ENCODE assay signal across 1 cellular context in the genomic region with DNA sequence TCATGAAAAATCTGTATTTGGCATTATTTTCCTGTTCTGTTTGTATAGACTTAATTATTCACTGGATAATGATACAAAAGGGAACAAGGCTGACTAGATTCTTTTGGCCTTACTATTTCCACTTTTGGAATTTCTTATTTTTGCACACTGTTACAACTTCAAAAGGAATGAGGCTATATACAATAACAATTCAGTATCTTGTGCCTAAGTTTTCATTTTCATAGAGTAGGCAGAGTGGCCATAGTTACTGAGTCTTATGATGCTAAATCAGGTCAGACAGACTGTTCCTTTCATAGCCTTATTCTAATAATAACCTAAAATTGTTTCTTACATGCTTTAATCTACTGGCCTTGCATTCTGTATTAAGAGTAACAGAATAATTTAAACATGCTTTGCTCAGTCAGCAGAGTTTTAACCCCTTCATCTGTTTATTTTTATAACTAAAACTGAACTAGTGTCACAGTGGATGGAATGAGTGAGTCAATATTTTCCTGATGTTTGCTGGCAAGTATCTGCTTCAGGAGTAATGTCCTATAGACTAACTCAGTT.
TF ChIP-seq lines count a peak whose summit lies in the region.

No MANE protein-coding gene starts in this region.

TF ChIP-seq in GM23338, 12 proteins besides CTCF, POLR2A, EP300 and RAD21 (continued from another document):
- TF ChIP-seq, protein P1, sequence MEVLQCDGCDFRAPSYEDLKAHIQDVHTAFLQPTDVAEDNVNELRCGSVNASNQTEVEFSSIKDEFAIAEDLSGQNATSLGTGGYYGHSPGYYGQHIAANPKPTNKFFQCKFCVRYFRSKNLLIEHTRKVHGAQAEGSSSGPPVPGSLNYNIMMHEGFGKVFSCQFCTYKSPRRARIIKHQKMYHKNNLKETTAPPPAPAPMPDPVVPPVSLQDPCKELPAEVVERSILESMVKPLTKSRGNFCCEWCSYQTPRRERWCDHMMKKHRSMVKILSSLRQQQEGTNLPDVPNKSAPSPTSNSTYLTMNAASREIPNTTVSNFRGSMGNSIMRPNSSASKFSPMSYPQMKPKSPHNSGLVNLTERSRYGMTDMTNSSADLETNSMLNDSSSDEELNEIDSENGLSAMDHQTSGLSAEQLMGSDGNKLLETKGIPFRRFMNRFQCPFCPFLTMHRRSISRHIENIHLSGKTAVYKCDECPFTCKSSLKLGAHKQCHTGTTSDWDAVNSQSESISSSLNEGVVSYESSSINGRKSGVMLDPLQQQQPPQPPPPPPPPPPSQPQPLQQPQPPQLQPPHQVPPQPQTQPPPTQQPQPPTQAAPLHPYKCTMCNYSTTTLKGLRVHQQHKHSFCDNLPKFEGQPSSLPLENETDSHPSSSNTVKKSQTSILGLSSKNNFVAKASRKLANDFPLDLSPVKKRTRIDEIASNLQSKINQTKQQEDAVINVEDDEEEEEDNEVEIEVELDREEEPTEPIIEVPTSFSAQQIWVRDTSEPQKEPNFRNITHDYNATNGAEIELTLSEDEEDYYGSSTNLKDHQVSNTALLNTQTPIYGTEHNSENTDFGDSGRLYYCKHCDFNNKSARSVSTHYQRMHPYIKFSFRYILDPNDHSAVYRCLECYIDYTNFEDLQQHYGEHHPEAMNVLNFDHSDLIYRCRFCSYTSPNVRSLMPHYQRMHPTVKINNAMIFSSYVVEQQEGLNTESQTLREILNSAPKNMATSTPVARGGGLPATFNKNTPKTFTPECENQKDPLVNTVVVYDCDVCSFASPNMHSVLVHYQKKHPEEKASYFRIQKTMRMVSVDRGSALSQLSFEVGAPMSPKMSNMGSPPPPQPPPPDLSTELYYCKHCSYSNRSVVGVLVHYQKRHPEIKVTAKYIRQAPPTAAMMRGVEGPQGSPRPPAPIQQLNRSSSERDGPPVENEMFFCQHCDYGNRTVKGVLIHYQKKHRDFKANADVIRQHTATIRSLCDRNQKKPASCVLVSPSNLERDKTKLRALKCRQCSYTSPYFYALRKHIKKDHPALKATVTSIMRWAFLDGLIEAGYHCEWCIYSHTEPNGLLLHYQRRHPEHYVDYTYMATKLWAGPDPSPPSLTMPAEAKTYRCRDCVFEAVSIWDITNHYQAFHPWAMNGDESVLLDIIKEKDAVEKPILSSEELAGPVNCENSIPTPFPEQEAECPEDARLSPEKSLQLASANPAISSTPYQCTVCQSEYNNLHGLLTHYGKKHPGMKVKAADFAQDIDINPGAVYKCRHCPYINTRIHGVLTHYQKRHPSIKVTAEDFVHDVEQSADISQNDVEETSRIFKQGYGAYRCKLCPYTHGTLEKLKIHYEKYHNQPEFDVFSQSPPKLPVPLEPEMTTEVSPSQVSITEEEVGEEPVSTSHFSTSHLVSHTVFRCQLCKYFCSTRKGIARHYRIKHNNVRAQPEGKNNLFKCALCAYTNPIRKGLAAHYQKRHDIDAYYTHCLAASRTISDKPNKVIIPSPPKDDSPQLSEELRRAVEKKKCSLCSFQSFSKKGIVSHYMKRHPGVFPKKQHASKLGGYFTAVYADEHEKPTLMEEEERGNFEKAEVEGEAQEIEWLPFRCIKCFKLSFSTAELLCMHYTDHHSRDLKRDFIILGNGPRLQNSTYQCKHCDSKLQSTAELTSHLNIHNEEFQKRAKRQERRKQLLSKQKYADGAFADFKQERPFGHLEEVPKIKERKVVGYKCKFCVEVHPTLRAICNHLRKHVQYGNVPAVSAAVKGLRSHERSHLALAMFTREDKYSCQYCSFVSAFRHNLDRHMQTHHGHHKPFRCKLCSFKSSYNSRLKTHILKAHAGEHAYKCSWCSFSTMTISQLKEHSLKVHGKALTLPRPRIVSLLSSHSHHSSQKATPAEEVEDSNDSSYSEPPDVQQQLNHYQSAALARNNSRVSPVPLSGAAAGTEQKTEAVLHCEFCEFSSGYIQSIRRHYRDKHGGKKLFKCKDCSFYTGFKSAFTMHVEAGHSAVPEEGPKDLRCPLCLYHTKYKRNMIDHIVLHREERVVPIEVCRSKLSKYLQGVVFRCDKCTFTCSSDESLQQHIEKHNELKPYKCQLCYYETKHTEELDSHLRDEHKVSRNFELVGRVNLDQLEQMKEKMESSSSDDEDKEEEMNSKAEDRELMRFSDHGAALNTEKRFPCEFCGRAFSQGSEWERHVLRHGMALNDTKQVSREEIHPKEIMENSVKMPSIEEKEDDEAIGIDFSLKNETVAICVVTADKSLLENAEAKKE (CRISPR knock-in tag; IDR thresholded peaks at IDR 0.05): no peak
- TF ChIP-seq, protein P2, sequence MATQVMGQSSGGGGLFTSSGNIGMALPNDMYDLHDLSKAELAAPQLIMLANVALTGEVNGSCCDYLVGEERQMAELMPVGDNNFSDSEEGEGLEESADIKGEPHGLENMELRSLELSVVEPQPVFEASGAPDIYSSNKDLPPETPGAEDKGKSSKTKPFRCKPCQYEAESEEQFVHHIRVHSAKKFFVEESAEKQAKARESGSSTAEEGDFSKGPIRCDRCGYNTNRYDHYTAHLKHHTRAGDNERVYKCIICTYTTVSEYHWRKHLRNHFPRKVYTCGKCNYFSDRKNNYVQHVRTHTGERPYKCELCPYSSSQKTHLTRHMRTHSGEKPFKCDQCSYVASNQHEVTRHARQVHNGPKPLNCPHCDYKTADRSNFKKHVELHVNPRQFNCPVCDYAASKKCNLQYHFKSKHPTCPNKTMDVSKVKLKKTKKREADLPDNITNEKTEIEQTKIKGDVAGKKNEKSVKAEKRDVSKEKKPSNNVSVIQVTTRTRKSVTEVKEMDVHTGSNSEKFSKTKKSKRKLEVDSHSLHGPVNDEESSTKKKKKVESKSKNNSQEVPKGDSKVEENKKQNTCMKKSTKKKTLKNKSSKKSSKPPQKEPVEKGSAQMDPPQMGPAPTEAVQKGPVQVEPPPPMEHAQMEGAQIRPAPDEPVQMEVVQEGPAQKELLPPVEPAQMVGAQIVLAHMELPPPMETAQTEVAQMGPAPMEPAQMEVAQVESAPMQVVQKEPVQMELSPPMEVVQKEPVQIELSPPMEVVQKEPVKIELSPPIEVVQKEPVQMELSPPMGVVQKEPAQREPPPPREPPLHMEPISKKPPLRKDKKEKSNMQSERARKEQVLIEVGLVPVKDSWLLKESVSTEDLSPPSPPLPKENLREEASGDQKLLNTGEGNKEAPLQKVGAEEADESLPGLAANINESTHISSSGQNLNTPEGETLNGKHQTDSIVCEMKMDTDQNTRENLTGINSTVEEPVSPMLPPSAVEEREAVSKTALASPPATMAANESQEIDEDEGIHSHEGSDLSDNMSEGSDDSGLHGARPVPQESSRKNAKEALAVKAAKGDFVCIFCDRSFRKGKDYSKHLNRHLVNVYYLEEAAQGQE (IDR thresholded peaks at IDR 0.05; ENCODE audit: unreplicated experiment): no peak
- no peak for TF ChIP-seq ZNF114 (CRISPR knock-in tag; IDR thresholded peaks at IDR 0.05)
- no peak for TF ChIP-seq EZH2phosphoT487 (IDR thresholded peaks at IDR 0.05; ENCODE audit: unreplicated experiment)
- TF ChIP-seq POLR2AphosphoS5 (IDR thresholded peaks at IDR 0.05; ENCODE audit: low read depth): no peak
- TF ChIP-seq JUNB (IDR thresholded peaks at IDR 0.05; ENCODE audit: unreplicated experiment): no peak
- TF ChIP-seq CREB1 (CRISPR knock-in tag; IDR thresholded peaks at IDR 0.05; ENCODE audit: low read depth): no peak
- TF ChIP-seq, protein P3, sequence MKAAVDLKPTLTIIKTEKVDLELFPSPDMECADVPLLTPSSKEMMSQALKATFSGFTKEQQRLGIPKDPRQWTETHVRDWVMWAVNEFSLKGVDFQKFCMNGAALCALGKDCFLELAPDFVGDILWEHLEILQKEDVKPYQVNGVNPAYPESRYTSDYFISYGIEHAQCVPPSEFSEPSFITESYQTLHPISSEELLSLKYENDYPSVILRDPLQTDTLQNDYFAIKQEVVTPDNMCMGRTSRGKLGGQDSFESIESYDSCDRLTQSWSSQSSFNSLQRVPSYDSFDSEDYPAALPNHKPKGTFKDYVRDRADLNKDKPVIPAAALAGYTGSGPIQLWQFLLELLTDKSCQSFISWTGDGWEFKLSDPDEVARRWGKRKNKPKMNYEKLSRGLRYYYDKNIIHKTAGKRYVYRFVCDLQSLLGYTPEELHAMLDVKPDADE (IDR thresholded peaks at IDR 0.05): no peak
- no peak for TF ChIP-seq ZNF331 (CRISPR knock-in tag; IDR thresholded peaks at IDR 0.05; ENCODE audit: low read depth)
